Comparison of ENCODE assay signal across 1 cellular context in genomic region chr18:2970762-2971659, GRCh38.
TF ChIP-seq lines count a peak whose summit lies in the region.

No MANE protein-coding gene starts in this region.

TF ChIP-seq in GM23338, 12 proteins besides CTCF, POLR2A, EP300 and RAD21 (continued from another document):
- TF ChIP-seq REST (IDR thresholded peaks at IDR 0.05; ENCODE audit: unreplicated experiment) = no peak
